ENCODE assay signal across 30 cellular contexts in genomic region chr2:110146183-110146944, GRCh38. TPM values are rescaled to one million over a fixed set of nuclear protein-coding genes. Genes with fewer than 3 reads are reported as not detected.
"Had no signal": no experiment of that assay in that cellular context is flagged by ENCODE, and none has a peak within 500 bp of the region (broad histone marks: within the 10 kb centered on the region; RNA-seq: fewer than 3 reads in every experiment).

No MANE protein-coding gene starts in this region.

- H3K36me3 Mint-ChIP-seq: natural killer cell treated with Interleukin-12 subunit alpha and Interleukin-12 subunit beta and Interleukin-15 and Interleukin-18, amount 100 ng/mL, for 72 hours had no signal

- H3K27ac Mint-ChIP-seq: effector memory CD8-positive, alpha-beta T cell; mesothelial cell of epicardium; naive B cell; natural killer cell treated with Interleukin-12 subunit alpha and Interleukin-12 subunit beta and Interleukin-15 and Interleukin-18, amount 100 ng/mL, for 72 hours; progenitor cell of endocrine pancreas; stimulated activated memory B cell treated with anti-CD40 and anti-IgM and Interleukin-4, amounts not matched to agents 10 μg/mL and 1 μg/mL and 100 μg/mL, for 72 hours; stimulated activated naive CD8-positive, alpha-beta T cell treated with anti-CD3 and anti-CD28 coated beads, Interleukin-15, amount 100 ng/mL, for 72 hours had no signal

- H3K27me3 ChIP-seq: esophagus squamous epithelium, heart right ventricle, left lung, right atrium auricular region, sigmoid colon, spleen, suprapubic skin, transverse colon, upper lobe of right lung, uterus had no signal

- H3K27ac ChIP-seq: esophagus squamous epithelium, heart right ventricle, left lung, parathyroid adenoma, right atrium auricular region, sigmoid colon, spleen, suprapubic skin, transverse colon, upper lobe of right lung, uterus had no signal

- H3K27me3 Mint-ChIP-seq: progenitor cell of endocrine pancreas; stimulated activated memory B cell treated with anti-CD40 and anti-IgM and Interleukin-4, amounts not matched to agents 10 μg/mL and 1 μg/mL and 100 μg/mL, for 72 hours; stimulated activated naive CD8-positive, alpha-beta T cell treated with anti-CD3 and anti-CD28 coated beads, Interleukin-15, amount 100 ng/mL, for 72 hours had no signal

- DNase-seq: cortex of kidney; effector memory CD8-positive, alpha-beta T cell; erythroblast; esophagus squamous epithelium; foreskin melanocyte; glutamatergic neuron; heart right ventricle; hippocampal formation; left cardiac atrium; left lung; mesenchymal stem cell; mucosa of descending colon; naive B cell; sigmoid colon; spleen; stimulated activated CD4-positive, alpha-beta T cell treated with anti-CD3 and anti-CD28 coated beads, Interleukin-4, amount 100 ng/mL, for 4 hours; stimulated activated naive CD8-positive, alpha-beta T cell treated with anti-CD3 and anti-CD28 coated beads, Interleukin-15, amount 100 ng/mL, for 72 hours; transverse colon; upper lobe of right lung; uterus had no signal

- H3K4me3 ChIP-seq: esophagus squamous epithelium, heart right ventricle, left lung, mucosa of descending colon, right atrium auricular region, sigmoid colon, spleen, suprapubic skin, transverse colon, upper lobe of right lung, uterus had no signal

- ATAC-seq: effector memory CD8-positive, alpha-beta T cell; heart right ventricle; left cardiac atrium; left lung; mucosa of descending colon; natural killer cell treated with Interleukin-12 subunit alpha and Interleukin-12 subunit beta and Interleukin-15 and Interleukin-18, amount 100 ng/mL, for 72 hours; stimulated activated memory B cell treated with anti-CD40 and anti-IgM and Interleukin-4, amounts not matched to agents 10 μg/mL and 1 μg/mL and 100 μg/mL, for 72 hours; stimulated activated naive CD8-positive, alpha-beta T cell treated with anti-CD3 and anti-CD28 coated beads, Interleukin-15, amount 100 ng/mL, for 72 hours; upper lobe of right lung had no signal

- H3K9me3 ChIP-seq: esophagus squamous epithelium, heart right ventricle, left lung, mucosa of descending colon, right atrium auricular region, sigmoid colon, spleen, suprapubic skin, transverse colon, upper lobe of right lung, uterus had no signal

- H3K9me3 Mint-ChIP-seq: effector memory CD8-positive, alpha-beta T cell; neural crest cell had no signal

- H3K4me1 Mint-ChIP-seq: naive B cell; neural crest cell; stimulated activated memory B cell treated with anti-CD40 and anti-IgM and Interleukin-4, amounts not matched to agents 10 μg/mL and 1 μg/mL and 100 μg/mL, for 72 hours had no signal

- H3K4me3 Mint-ChIP-seq: effector memory CD8-positive, alpha-beta T cell; mesothelial cell of epicardium; naive B cell; natural killer cell treated with Interleukin-12 subunit alpha and Interleukin-12 subunit beta and Interleukin-15 and Interleukin-18, amount 100 ng/mL, for 72 hours; neural crest cell; stimulated activated memory B cell treated with anti-CD40 and anti-IgM and Interleukin-4, amounts not matched to agents 10 μg/mL and 1 μg/mL and 100 μg/mL, for 72 hours; stimulated activated naive CD8-positive, alpha-beta T cell treated with anti-CD3 and anti-CD28 coated beads, Interleukin-15, amount 100 ng/mL, for 72 hours had no signal

- FAIRE-seq: endometrium, islet of Langerhans had no signal

- H3K4me1 ChIP-seq: left lung, right atrium auricular region, sigmoid colon, spleen, transverse colon, upper lobe of right lung, uterus had no signal

- H3K36me3 ChIP-seq: esophagus squamous epithelium, left lung, right atrium auricular region, spleen, suprapubic skin, transverse colon, upper lobe of right lung, uterus had no signal

RNA-seq across cellular contexts. Expression of gene MALL, which starts 30.7 kb away (rescaled TPM):
- total RNA-seq: natural killer cell treated with Interleukin-12 subunit alpha and Interleukin-12 subunit beta and Interleukin-15 and Interleukin-18, amount 100 ng/mL, for 72 hours had no signal
